17 cellular contexts compared by ENCODE assay signal in genomic region chr2:34261701-34262100, GRCh38.
DNase-seq lines count a peak whose midpoint lies in the region; ATAC-seq and TF ChIP-seq lines count a peak whose summit lies in the region.
"Had no signal": no experiment of that assay in that cellular context is flagged by ENCODE, and none has a peak within 500 bp of the region (broad histone marks: within the 10 kb centered on the region; RNA-seq: fewer than 3 reads in every experiment).

No MANE protein-coding gene starts in this region.

- peaks cover 6 to 9% (median 7%) of the 10 kb centered on the region in 3 experiments; a peak in 6 of 7 replicates for H3K36me3 Mint-ChIP-seq in H9 (ENCODE audit: insufficient read depth in 1 of 3, low read depth in 3 of 3)
- no peaks in the 10 kb centered on the region for H3K36me3 Mint-ChIP-seq in CD8-positive, alpha-beta memory T cell
- H3K36me3 Mint-ChIP-seq: CD4-positive, CD25-positive, alpha-beta regulatory T cell had no signal

- no CpG with 5 or more reads among the region's 6 CpGs for WGBS in H9 (ENCODE audit: extremely low coverage, insufficient read length, low lambda C conversion rate)

- no peak overlapping the region for H2BK12ac ChIP-seq in H9 (ENCODE audit: insufficient read length, low read depth, low read length)

- no peak overlapping the region for H3K4me2 ChIP-seq in H9 (ENCODE audit: insufficient read depth, insufficient read length, low read length)
- no peak overlapping the region for H3K4me2 ChIP-seq in OCI-LY7 (ENCODE audit: low read length)
- H3K4me2 ChIP-seq: A549 had no signal

- no peak overlapping the region for H3K23ac ChIP-seq in H9 (ENCODE audit: insufficient read length, low read depth, low read length)

- peak overlapping the region in 1 of 3 experiments; percentile 40; a peak in 1 of 7 replicates for H3K27ac Mint-ChIP-seq in H9
- H3K27ac Mint-ChIP-seq in CD8-positive, alpha-beta memory T cell, result no peak overlapping the region
- H3K27ac Mint-ChIP-seq: CD4-positive, CD25-positive, alpha-beta regulatory T cell; T-helper 1 cell treated with Interleukin-12 subunit alpha and Interleukin-12 subunit beta and Interleukin-4 antibody, amounts not matched to agents 30 μg/mL and 1 μg/mL, for 36 hours had no signal

- H3K27me3 ChIP-seq in H9 (ENCODE audit: insufficient read depth, low read length) (no peaks in the 10 kb centered on the region), HAP-1 (ENCODE audit: low read depth) (no peaks in the 10 kb centered on the region)
- H3K27me3 ChIP-seq in CD8-positive, alpha-beta memory T cell (ENCODE audit: insufficient read depth, low read length, poor library complexity, severe bottlenecking), result no peaks in the 10 kb centered on the region

- ATAC-seq in GM21723 (IDR thresholded peaks at IDR 0.05; ENCODE audit: unreplicated experiment) (no peak), HG03520 (IDR thresholded peaks at IDR 0.05; ENCODE audit: unreplicated experiment) (no peak)
- ATAC-seq: A549 had no signal

- no peak overlapping the region for H3T11ph ChIP-seq in H9 (ENCODE audit: low read length)

- no peak overlapping the region for H2AFZ ChIP-seq in H9 (ENCODE audit: low read length)
- H2AFZ ChIP-seq in OCI-LY7 (ENCODE audit: low read length), result no peak overlapping the region

- no peak overlapping the region for H4K91ac ChIP-seq in H9 (ENCODE audit: insufficient read length, low read depth, low read length)

- no TSS peak for BruUV-seq in OCI-LY7 (replicated peaks; lab: Mats Ljungman, UMichigan)

- no peak overlapping the region for H3K4ac ChIP-seq in H9 (ENCODE audit: low read depth, low read length)

- no peak for DNase-seq in H9
- no peak for DNase-seq in OCI-LY7 (ENCODE audit: low spot score)
- DNase-seq in epithelial cell of proximal tubule (ENCODE audit: low read depth), result no peak
- no peak for DNase-seq in CD8-positive, alpha-beta memory T cell
- no peak for DNase-seq in HAP-1 (ENCODE audit: low spot score in 2 of 2)
- DNase-seq: CD4-positive, CD25-positive, alpha-beta regulatory T cell; DMS79 treated with DMSO at 0.1 percent for 48 hours; KBM-7; NCI-H1105; NCI-H1694 treated with DMSO at 0.1 percent for 48 hours; NCI-H524 had no signal

- no peaks in the 10 kb centered on the region for H3K23me2 ChIP-seq in H9 (ENCODE audit: insufficient read length, low read depth, low read length, poor library complexity, severe bottlenecking)

- H4K20me1 ChIP-seq in H9 (ENCODE audit: control insufficient read depth, insufficient read depth, insufficient read length) (no peaks in the 10 kb centered on the region), OCI-LY7 (ENCODE audit: insufficient read depth, low read length) (no peaks in the 10 kb centered on the region)

- H3K79me1 ChIP-seq in H9 (ENCODE audit: insufficient read depth, low read depth, low read length, poor library complexity, severe bottlenecking), result no peaks in the 10 kb centered on the region

- POLR2A ChIA-PET in OCI-LY7 (lab: Charles Lee), result no interaction called here
- POLR2A ChIA-PET in CD8-positive, alpha-beta memory T cell (lab: Charles Lee), result no interaction called here

- no peak overlapping the region for H3K4me3 Mint-ChIP-seq in H9
- no peak overlapping the region for H3K4me3 Mint-ChIP-seq in CD8-positive, alpha-beta memory T cell
- H3K4me3 Mint-ChIP-seq: CD4-positive, CD25-positive, alpha-beta regulatory T cell; T-helper 1 cell treated with Interleukin-12 subunit alpha and Interleukin-12 subunit beta and Interleukin-4 antibody, amounts not matched to agents 30 μg/mL and 1 μg/mL, for 36 hours had no signal

- H3K14ac ChIP-seq in H9 (ENCODE audit: insufficient read depth, low read length), result no peak overlapping the region

- intact Hi-C loops in OCI-LY7 (cut with micrococcal nuclease; ENCODE audit: unreplicated experiment), result no loop called here

- peaks cover 4 to 9% of the 10 kb centered on the region in 2 experiments; a peak in 4 of 5 replicates for H3K9me3 Mint-ChIP-seq in H9
- H3K9me3 Mint-ChIP-seq in CD8-positive, alpha-beta memory T cell, result peaks cover 6 to 14% (median 12%) of the 10 kb centered on the region in 5 donors

- in situ Hi-C loops in HAP-1 (cut with MboI; ENCODE audit: low sequenced_read_pairs), result no loop called here

- H4K5ac ChIP-seq in H9 (ENCODE audit: insufficient read length, low read depth, low read length), result no peak overlapping the region

- no peak overlapping the region for H2AK5ac ChIP-seq in H9 (ENCODE audit: insufficient read length, low read length)

- H3K27ac ChIP-seq in 22Rv1, result no peak overlapping the region
- no peak overlapping the region for H3K27ac ChIP-seq in H9 (ENCODE audit: insufficient read length, low read depth, low read length)
- H3K27ac ChIP-seq in OCI-LY7 (ENCODE audit: low read depth, low read length, poor library complexity, severe bottlenecking), result no peak overlapping the region
- no peak overlapping the region for H3K27ac ChIP-seq in CD8-positive, alpha-beta memory T cell (ENCODE audit: low read depth, low read length)
- H3K27ac ChIP-seq: A549, HL-60 had no signal

- H3K9me3 ChIP-seq in H9 (ENCODE audit: control insufficient read depth, low read depth, low read length) (no peaks in the 10 kb centered on the region), OCI-LY7 (ENCODE audit: low read length) (no peaks in the 10 kb centered on the region), HAP-1 (no peaks in the 10 kb centered on the region)
- no peaks in the 10 kb centered on the region for H3K9me3 ChIP-seq in CD8-positive, alpha-beta memory T cell (ENCODE audit: low read length)
- H3K9me3 ChIP-seq: A549 had no signal

- H4K8ac ChIP-seq in H9 (replicated peaks; ENCODE audit: insufficient read length, low read depth, low read length), result no peak overlapping the region

- H2BK5ac ChIP-seq in H9 (ENCODE audit: insufficient read length, low read length), result no peak overlapping the region

- H3K4me3 ChIP-seq in OCI-LY7 (ENCODE audit: low read depth, low read length, poor library complexity, severe bottlenecking), result no peak overlapping the region
- no peak overlapping the region for H3K4me3 ChIP-seq in epithelial cell of proximal tubule (ENCODE audit: low read depth, low read length)
- no peak overlapping the region for H3K4me3 ChIP-seq in CD8-positive, alpha-beta memory T cell (ENCODE audit: low read length)
- H3K4me3 ChIP-seq in HAP-1, result no peak overlapping the region
- H3K4me3 ChIP-seq: A549 had no signal

- H3K9ac ChIP-seq in H9 (ENCODE audit: extremely low read depth, insufficient read length, low read length), result no peak overlapping the region

- H3K36me3 ChIP-seq in OCI-LY7 (ENCODE audit: insufficient read depth, low read length) (no peaks in the 10 kb centered on the region), HAP-1 (replicated peaks) (no peaks in the 10 kb centered on the region)
- H3K36me3 ChIP-seq in CD8-positive, alpha-beta memory T cell (ENCODE audit: insufficient read depth, low read length), result no peaks in the 10 kb centered on the region

- no peaks in the 10 kb centered on the region for H3K9me2 ChIP-seq in OCI-LY7 (ENCODE audit: insufficient read depth, low read length)

- H3K4me1 Mint-ChIP-seq in H9, result no peaks in the 10 kb centered on the region
- no peaks in the 10 kb centered on the region for H3K4me1 Mint-ChIP-seq in CD8-positive, alpha-beta memory T cell
- H3K4me1 Mint-ChIP-seq: CD4-positive, CD25-positive, alpha-beta regulatory T cell had no signal

- no peak overlapping the region for H2BK15ac ChIP-seq in H9 (ENCODE audit: low read depth, low read length)

- H3K27me3 Mint-ChIP-seq in H9 (ENCODE audit: low read depth), result peaks cover 2% of the 10 kb centered on the region; the same call in 1 of the 2 replicates
- no peaks in the 10 kb centered on the region for H3K27me3 Mint-ChIP-seq in CD8-positive, alpha-beta memory T cell
- H3K27me3 Mint-ChIP-seq: CD4-positive, CD25-positive, alpha-beta regulatory T cell had no signal

- H3K4me1 ChIP-seq in H9 (ENCODE audit: insufficient read depth, low read length) (no peaks in the 10 kb centered on the region), OCI-LY7 (ENCODE audit: insufficient read depth, low read length, poor library complexity, severe bottlenecking) (no peaks in the 10 kb centered on the region), HAP-1 (no peaks in the 10 kb centered on the region)
- H3K4me1 ChIP-seq in CD8-positive, alpha-beta memory T cell (ENCODE audit: insufficient read depth, low read length), result no peaks in the 10 kb centered on the region
- H3K4me1 ChIP-seq: A549 had no signal

- H3K79me2 ChIP-seq in H9 (ENCODE audit: insufficient read depth, low read length) (no peaks in the 10 kb centered on the region), OCI-LY7 (ENCODE audit: insufficient read depth, low read depth, low read length) (no peaks in the 10 kb centered on the region)

- no peak overlapping the region for H2BK120ac ChIP-seq in H9 (ENCODE audit: low read depth, low read length, poor library complexity, severe bottlenecking)

- H3K56ac ChIP-seq in H9 (ENCODE audit: insufficient read length, low read depth, low read length), result no peak overlapping the region

- CTCF ChIA-PET in OCI-LY7 (lab: Charles Lee; ENCODE audit: unreplicated experiment), result no interaction called here
- CTCF ChIA-PET in CD8-positive, alpha-beta memory T cell (lab: Charles Lee), result no interaction called here

- TF ChIP-seq CTCF in 22Rv1 (IDR thresholded peaks at IDR 0.05), result peak; percentile 37
- peak; percentile 43; the same call in 2 of the 3 replicates for TF ChIP-seq CTCF in H9 (conservative IDR thresholded peaks at IDR 0.05)
- 0 out of 2 replicates have a peak, but pooled peaks have one; percentile 37 for TF ChIP-seq CTCF in OCI-LY7 (conservative IDR thresholded peaks at IDR 0.05; ENCODE audit: low read length)
- peak; percentile 7 for TF ChIP-seq CTCF in epithelial cell of proximal tubule (conservative IDR thresholded peaks at IDR 0.05; ENCODE audit: low read depth, low read length)

- H2BK20ac ChIP-seq in H9 (ENCODE audit: low read depth, low read length, poor library complexity, severe bottlenecking), result no peak overlapping the region

- no peak overlapping the region for H3K18ac ChIP-seq in H9 (ENCODE audit: insufficient read length, low read depth, low read length)
